17 cellular contexts compared by ENCODE assay signal in the genomic region with DNA sequence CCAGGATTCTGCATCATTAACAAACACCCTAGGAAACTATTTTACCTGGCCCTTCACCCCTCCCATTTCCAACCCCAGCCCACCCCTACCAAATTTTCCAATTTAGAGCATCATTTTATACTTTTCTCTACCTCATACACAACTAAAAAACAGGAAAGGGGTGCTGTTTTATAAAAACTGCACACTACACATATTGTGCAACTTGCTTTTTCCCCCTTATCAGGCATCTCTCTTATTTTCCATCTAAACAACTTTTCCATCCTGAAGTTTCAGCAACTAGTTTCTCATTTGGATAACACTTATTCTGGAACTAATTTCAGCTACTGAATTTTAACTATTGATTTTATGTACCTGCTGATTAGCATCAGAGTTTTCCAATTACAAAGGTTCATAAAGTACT. TPM values are rescaled to one million over a fixed set of nuclear protein-coding genes. Genes with fewer than 3 reads are reported as not detected.
DNase-seq lines count a peak whose midpoint lies in the region; ATAC-seq and TF ChIP-seq lines count a peak whose summit lies in the region.
"Had no signal": no experiment of that assay in that cellular context is flagged by ENCODE, and none has a peak within 500 bp of the region (broad histone marks: within the 10 kb centered on the region; RNA-seq: fewer than 3 reads in every experiment).

No MANE protein-coding gene starts in this region.

- peak overlapping the region; percentile 6 for H3K27ac ChIP-seq in CD4-positive, alpha-beta memory T cell (ENCODE audit: low read depth, low read length)
- H3K27ac ChIP-seq in mesenchymal stem cell (ENCODE audit: low read length, poor library complexity, severe bottlenecking) (no peak overlapping the region), foreskin keratinocyte (no peak overlapping the region)
- H3K27ac ChIP-seq: ovary, SJSA1, tibial artery had no signal

- no peak overlapping the region for H2BK12ac ChIP-seq in mesenchymal stem cell (ENCODE audit: low read length in 2 of 2)

- peaks cover 50 to 82% (median 64%) of the 10 kb centered on the region in 4 donors for H3K4me1 Mint-ChIP-seq in CD4-positive, alpha-beta memory T cell
- peaks cover 65% of the 10 kb centered on the region for H3K4me1 Mint-ChIP-seq in HFFc6 (ENCODE audit: low read depth)
- peaks cover 72% of the 10 kb centered on the region for H3K4me1 Mint-ChIP-seq in activated T-helper 1 cell treated with anti-CD3 and anti-CD28 coated beads, Interleukin-12 subunit alpha, Interleukin-12 subunit beta, Interleukin-2, Interleukin-4 antibody, amounts not matched to agents 30 ng/mL and 10 ng/mL and 1 ng/mL, durations not matched to agents 14 hours and 24 hours and 36 hours (ENCODE audit: low read depth)

- H3K27me3 ChIP-seq in CD4-positive, alpha-beta memory T cell (ENCODE audit: insufficient read depth, low read length): no peaks in the 10 kb centered on the region
- H3K27me3 ChIP-seq in mesenchymal stem cell (ENCODE audit: control insufficient read depth in 1 of 2, insufficient read depth in 1 of 2, low read length in 2 of 2) (no peaks in the 10 kb centered on the region), foreskin keratinocyte (no peaks in the 10 kb centered on the region)
- H3K27me3 ChIP-seq: adrenal gland, MG63, ovary, SJSA1, tibial artery had no signal

- no peak overlapping the region for H3K23ac ChIP-seq in mesenchymal stem cell (ENCODE audit: low read length in 2 of 2)

- H3K36me3 ChIP-seq in CD4-positive, alpha-beta memory T cell (ENCODE audit: insufficient read depth, low read length): peaks cover 8% of the 10 kb centered on the region
- peaks cover 14 to 31% of the 10 kb centered on the region in 2 experiments for H3K36me3 ChIP-seq in mesenchymal stem cell (ENCODE audit: control insufficient read depth in 1 of 2, insufficient read depth in 2 of 2, low read depth in 1 of 2, low read length in 2 of 2)
- H3K36me3 ChIP-seq: ovary had no signal

- H4K91ac ChIP-seq in mesenchymal stem cell (ENCODE audit: low read length): no peak overlapping the region

- H3K27me3 Mint-ChIP-seq in CD4-positive, alpha-beta memory T cell: no peaks in the 10 kb centered on the region
- no peaks in the 10 kb centered on the region for H3K27me3 Mint-ChIP-seq in HFFc6 (ENCODE audit: insufficient read depth)
- no peaks in the 10 kb centered on the region for H3K27me3 Mint-ChIP-seq in activated T-helper 1 cell treated with anti-CD3 and anti-CD28 coated beads, Interleukin-12 subunit alpha, Interleukin-12 subunit beta, Interleukin-2, Interleukin-4 antibody, amounts not matched to agents 30 ng/mL and 10 ng/mL and 1 ng/mL, durations not matched to agents 14 hours and 24 hours and 36 hours (ENCODE audit: insufficient read depth)

- H2AFZ ChIP-seq in mesenchymal stem cell (ENCODE audit: low read depth, low read length): no peak overlapping the region

- peaks cover 10 to 54% of the 10 kb centered on the region in 2 donors for H3K36me3 Mint-ChIP-seq in CD4-positive, alpha-beta memory T cell
- peaks cover 6% of the 10 kb centered on the region; the same call in 1 of the 2 replicates for H3K36me3 Mint-ChIP-seq in HFFc6 (ENCODE audit: low read depth)
- peaks cover 20% of the 10 kb centered on the region for H3K36me3 Mint-ChIP-seq in activated T-helper 1 cell treated with anti-CD3 and anti-CD28 coated beads, Interleukin-12 subunit alpha, Interleukin-12 subunit beta, Interleukin-2, Interleukin-4 antibody, amounts not matched to agents 30 ng/mL and 10 ng/mL and 1 ng/mL, durations not matched to agents 14 hours and 24 hours and 36 hours (ENCODE audit: low read depth)

- H3K4ac ChIP-seq in mesenchymal stem cell (ENCODE audit: low read depth in 1 of 2, low read length in 2 of 2): no peak overlapping the region

- H3K4me3 Mint-ChIP-seq in CD4-positive, alpha-beta memory T cell: peak overlapping the region in 6 of 8 donors; percentile 46 to 84 (median 64)
- peak overlapping the region; percentile 10; the same call in 1 of the 2 replicates for H3K4me3 Mint-ChIP-seq in HFFc6
- H3K4me3 Mint-ChIP-seq in activated T-helper 1 cell treated with anti-CD3 and anti-CD28 coated beads, Interleukin-12 subunit alpha, Interleukin-12 subunit beta, Interleukin-2, Interleukin-4 antibody, amounts not matched to agents 30 ng/mL and 10 ng/mL and 1 ng/mL, durations not matched to agents 14 hours and 24 hours and 36 hours: no peak overlapping the region

- CTCF ChIA-PET in CD4-positive, alpha-beta memory T cell (lab: Charles Lee; ENCODE audit: partially characterized antibody): interaction anchor here (0.7 kb wide), 1 partner anchor 77 kb away, joined by 3 read pairs; no protein-coding TSS in a partner anchor
- CTCF ChIA-PET in HEK293T (lab: Yijun Ruan, JAX): no interaction called here

- no peak overlapping the region for H2BK15ac ChIP-seq in mesenchymal stem cell (ENCODE audit: low read depth, poor library complexity, severe bottlenecking)

- no peak overlapping the region for H2AK5ac ChIP-seq in mesenchymal stem cell (ENCODE audit: low read length, severe bottlenecking)

- TF ChIP-seq CTCF in HFFc6 (IDR thresholded peaks at IDR 0.05) (no peak), foreskin keratinocyte (conservative IDR thresholded peaks at IDR 0.05) (no peak)

- no peak overlapping the region for H3K14ac ChIP-seq in mesenchymal stem cell (ENCODE audit: low read length in 2 of 2)

- H3K18ac ChIP-seq in mesenchymal stem cell (ENCODE audit: low read depth in 1 of 2, low read length in 2 of 2): no peak overlapping the region

- H2BK120ac ChIP-seq in mesenchymal stem cell (ENCODE audit: low read depth, low read length): no peak overlapping the region

- ATAC-seq in foreskin keratinocyte: no peak

- no peak overlapping the region for H3K4me2 ChIP-seq in mesenchymal stem cell (ENCODE audit: low read length, poor library complexity, severe bottlenecking)

- peaks cover 81% of the 10 kb centered on the region for H3K4me1 ChIP-seq in CD4-positive, alpha-beta memory T cell (ENCODE audit: insufficient read depth, low read length)
- H3K4me1 ChIP-seq in mesenchymal stem cell (ENCODE audit: control insufficient read depth, insufficient read depth, low read depth, low read length) (peaks cover 9% of the 10 kb centered on the region), foreskin keratinocyte (no peaks in the 10 kb centered on the region)
- H3K4me1 ChIP-seq: SJSA1 had no signal

- no peaks in the 10 kb centered on the region for H3K9me3 Mint-ChIP-seq in CD4-positive, alpha-beta memory T cell
- no peaks in the 10 kb centered on the region for H3K9me3 Mint-ChIP-seq in HFFc6
- no peaks in the 10 kb centered on the region for H3K9me3 Mint-ChIP-seq in activated T-helper 1 cell treated with anti-CD3 and anti-CD28 coated beads, Interleukin-12 subunit alpha, Interleukin-12 subunit beta, Interleukin-2, Interleukin-4 antibody, amounts not matched to agents 30 ng/mL and 10 ng/mL and 1 ng/mL, durations not matched to agents 14 hours and 24 hours and 36 hours

- peak overlapping the region in 6 of 7 donors; percentile 62 to 99 (median 78) for H3K27ac Mint-ChIP-seq in CD4-positive, alpha-beta memory T cell
- H3K27ac Mint-ChIP-seq in HFFc6: no peak overlapping the region
- peak overlapping the region; percentile 9 for H3K27ac Mint-ChIP-seq in activated T-helper 1 cell treated with anti-CD3 and anti-CD28 coated beads, Interleukin-12 subunit alpha, Interleukin-12 subunit beta, Interleukin-2, Interleukin-4 antibody, amounts not matched to agents 30 ng/mL and 10 ng/mL and 1 ng/mL, durations not matched to agents 14 hours and 24 hours and 36 hours

- no peaks in the 10 kb centered on the region for H3K79me1 ChIP-seq in mesenchymal stem cell (replicated peaks; ENCODE audit: low read length, poor library complexity, severe bottlenecking)

- DNase-seq in CD4-positive, alpha-beta memory T cell: no peak
- DNase-seq in HFFc6 (no peak), mesenchymal stem cell (no peak), HEK293T (ENCODE audit: extremely low spot score) (no peak), islet precursor cell (no peak), foreskin keratinocyte (no peak)
- no peak for DNase-seq in activated T-helper 1 cell treated with anti-CD3 and anti-CD28 coated beads, Interleukin-12 subunit alpha, Interleukin-12 subunit beta, Interleukin-2, Interleukin-4 antibody, amounts not matched to agents 30 ng/mL and 10 ng/mL and 1 ng/mL, durations not matched to agents 14 hours and 24 hours and 36 hours (ENCODE audit: low spot score)
- no peak for DNase-seq in effector CD4-positive, alpha-beta T cell
- DNase-seq: adrenal gland, HCEC 1CT, left colon, MG63, NCI-H187, NCI-H510A treated with DMSO at 0.1 percent for 48 hours, ovary, tibial artery had no signal

- intact Hi-C loops in CD4-positive, alpha-beta memory T cell (cut with micrococcal nuclease): no loop called here
- intact Hi-C loops in activated T-helper 1 cell treated with anti-CD3 and anti-CD28 coated beads, Interleukin-12 subunit alpha, Interleukin-12 subunit beta, Interleukin-2, Interleukin-4 antibody, amounts not matched to agents 30 ng/mL and 10 ng/mL and 1 ng/mL, durations not matched to agents 14 hours and 24 hours and 36 hours (cut with micrococcal nuclease): no loop called here

- H3K9ac ChIP-seq in mesenchymal stem cell (ENCODE audit: low read length): peak overlapping the region; percentile 37

- no peak overlapping the region for H4K8ac ChIP-seq in mesenchymal stem cell (ENCODE audit: low read length)

- no peaks in the 10 kb centered on the region for H3K9me3 ChIP-seq in CD4-positive, alpha-beta memory T cell (ENCODE audit: control insufficient read depth in 1 of 2, low read length in 2 of 2)
- H3K9me3 ChIP-seq in mesenchymal stem cell (ENCODE audit: control insufficient read depth, low read length): no peaks in the 10 kb centered on the region
- H3K9me3 ChIP-seq: adrenal gland, MG63, ovary, SJSA1, tibial artery had no signal

- POLR2A ChIA-PET in CD4-positive, alpha-beta memory T cell (lab: Charles Lee; ENCODE audit: partially characterized antibody): interaction anchor here (0.8 to 1.0 kb wide), 3 partner anchors 8 to 27 kb away, joined by 3 to 5 read pairs (median 3); a partner anchor contains a TSS
- POLR2A ChIA-PET in HEK293T (lab: Yijun Ruan, JAX): no interaction called here

- no peak overlapping the region for H2BK5ac ChIP-seq in mesenchymal stem cell (ENCODE audit: low read depth, low read length, poor library complexity, severe bottlenecking)

- no peak overlapping the region for H3K4me3 ChIP-seq in CD4-positive, alpha-beta memory T cell (ENCODE audit: low read length in 2 of 2)
- H3K4me3 ChIP-seq in mesenchymal stem cell (ENCODE audit: insufficient read depth in 1 of 2, low read depth in 1 of 2, low read length in 2 of 2): no peak overlapping the region
- H3K4me3 ChIP-seq: MG63, ovary, SJSA1, tibial artery had no signal

RNA-seq across cellular contexts. Expression of a gene that starts 8.1 kb away (rescaled TPM):
- 100 to 1,000 TPM; 601 to 604 TPM for total RNA-seq in CD4-positive, alpha-beta memory T cell
- polyA plus RNA-seq in CD4-positive, alpha-beta memory T cell: 100 to 1,000 TPM; 103 to 155 TPM
- 100 to 1,000 TPM; 158 to 189 (median 175) TPM for total RNA-seq in HFFc6 (2021; fragmentation: NEBNext Ultra II Directional; extraction: Animal tissue kit (Norgen Biotek cat#: 25700))
- 247 and 268 TPM in 2 replicates for total RNA-seq in activated T-helper 1 cell treated with anti-CD3 and anti-CD28 coated beads, Interleukin-12 subunit alpha, Interleukin-12 subunit beta, Interleukin-2, Interleukin-4 antibody, amounts not matched to agents 30 ng/mL and 10 ng/mL and 1 ng/mL, durations not matched to agents 14 hours and 24 hours and 36 hours
- 143 TPM for polyA plus RNA-seq in mesenchymal stem cell (2013, experiment 1 of 2)
- polyA plus RNA-seq in mesenchymal stem cell (2013, experiment 2 of 2): 149 TPM
- total RNA-seq in foreskin keratinocyte: 128 and 136 TPM in 2 replicates
- 137 and 140 TPM in 2 replicates for polyA plus RNA-seq in foreskin keratinocyte

RNA-seq across cellular contexts. Expression of a gene that starts 26.6 kb away (rescaled TPM):
- total RNA-seq in CD4-positive, alpha-beta memory T cell: 10 to 100 TPM; 31.7 to 33.1 TPM
- polyA plus RNA-seq in CD4-positive, alpha-beta memory T cell: 10 to 100 TPM; 44.9 to 88.1 TPM
- 10 to 100 TPM; 36.0 to 42.4 (median 39.4) TPM for total RNA-seq in HFFc6 (2021; fragmentation: NEBNext Ultra II Directional; extraction: Animal tissue kit (Norgen Biotek cat#: 25700))
- total RNA-seq in activated T-helper 1 cell treated with anti-CD3 and anti-CD28 coated beads, Interleukin-12 subunit alpha, Interleukin-12 subunit beta, Interleukin-2, Interleukin-4 antibody, amounts not matched to agents 30 ng/mL and 10 ng/mL and 1 ng/mL, durations not matched to agents 14 hours and 24 hours and 36 hours: 26.9 and 28.8 TPM in 2 replicates
- polyA plus RNA-seq in mesenchymal stem cell (2013, experiment 1 of 2): 34.8 TPM
- 36.7 TPM for polyA plus RNA-seq in mesenchymal stem cell (2013, experiment 2 of 2)
- total RNA-seq in foreskin keratinocyte: 17.1 and 18.4 TPM in 2 replicates
- 9.9 and 11.1 TPM in 2 replicates for polyA plus RNA-seq in foreskin keratinocyte
